In the genomic region with DNA sequence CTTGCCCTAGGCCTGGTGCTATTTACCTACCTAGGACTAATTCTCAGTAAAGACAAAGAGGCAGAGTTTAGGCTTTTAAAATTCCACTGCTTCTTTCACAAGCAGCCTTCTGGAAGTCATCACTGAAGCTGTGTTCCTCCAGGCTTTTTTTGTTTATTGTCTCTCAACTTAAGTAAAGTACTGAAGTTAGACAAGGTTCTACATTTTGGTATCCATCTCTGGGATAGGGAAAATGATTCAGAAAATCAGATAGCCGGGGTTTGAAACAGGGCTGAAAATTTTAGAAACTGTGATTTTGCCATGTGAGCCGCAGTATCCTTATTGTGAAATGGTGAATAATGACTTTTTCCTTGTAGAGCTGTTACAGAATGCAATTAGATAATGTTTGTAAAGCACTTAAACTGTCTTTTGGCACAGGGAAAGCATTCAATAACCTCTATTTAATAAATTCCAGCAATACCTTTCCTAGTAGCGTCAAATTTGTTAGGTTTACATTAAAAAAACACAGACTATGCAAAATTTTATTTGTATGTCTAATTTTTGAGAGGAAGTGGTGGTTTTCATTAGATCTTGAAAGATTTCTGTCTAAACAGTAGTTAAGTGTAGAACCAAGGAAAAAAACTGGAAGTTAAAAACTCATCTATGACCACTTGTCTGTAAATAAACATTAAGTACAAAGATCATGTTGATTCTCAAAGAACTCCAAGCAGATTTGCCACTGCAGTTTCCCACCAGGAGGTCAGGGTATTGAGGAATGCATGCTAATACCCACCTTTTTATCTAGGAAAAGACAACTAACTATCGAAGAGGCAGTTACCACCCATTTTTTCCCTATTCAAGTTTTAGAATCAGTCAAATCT, we compare ENCODE assay signal across 9 cellular contexts. TPM values are rescaled to one million over a fixed set of nuclear protein-coding genes. Genes with fewer than 3 reads are reported as not detected.
DNase-seq lines count a peak whose midpoint lies in the region; ATAC-seq and TF ChIP-seq lines count a peak whose summit lies in the region.
"Had no signal": no experiment of that assay in that cellular context is flagged by ENCODE, and none has a peak within 500 bp of the region (broad histone marks: within the 10 kb centered on the region; RNA-seq: fewer than 3 reads in every experiment).

No MANE protein-coding gene starts in this region.

- intact Hi-C loops in dorsolateral prefrontal cortex (cut with DNase I) = no loop called here

- CTCF ChIA-PET in BJ (lab: Yijun Ruan, JAX) = interaction anchor here (0.8 to 1.4 kb wide), 5 partner anchors 36 to 154 kb away, joined by 3 to 4 read pairs (median 3); no protein-coding TSS in a partner anchor

- DNase-seq in BJ (ENCODE audit: low read depth) (peak; percentile 43), LoVo (ENCODE audit: low spot score) (peak; percentile 20), dorsolateral prefrontal cortex (no peak), DMS53 treated with DMSO at 0.1 percent for 48 hours (lab: John Stamatoyannopoulos, UW; ENCODE audit: unreplicated experiment) (no peak)
- DNase-seq: activated CD4-positive, alpha-beta T cell treated with anti-CD3 and anti-CD28 coated beads, Interleukin-2, amount 50 U/mL, for 4 hours had no signal

- H3K4me1 Mint-ChIP-seq in nephron = peaks cover 54% of the 10 kb centered on the region

- H3K27me3 ChIP-seq in BJ (ENCODE audit: control insufficient read depth, insufficient read depth, low read length) (no peaks in the 10 kb centered on the region), dorsolateral prefrontal cortex (no peaks in the 10 kb centered on the region)

- TF ChIP-seq CTCF in BJ (IDR thresholded peaks at IDR 0.05; ENCODE audit: insufficient read depth, low read depth, low read length) (no peak), dorsolateral prefrontal cortex (IDR thresholded peaks at IDR 0.05 in 54 of 56, conservative IDR thresholded peaks at IDR 0.05 in 2 of 56; ENCODE audit: low read depth in 1 of 56, partially characterized antibody in 56 of 56) (no peak), nephron (IDR thresholded peaks at IDR 0.05; ENCODE audit: unreplicated experiment in 3 of 3) (no peak)

- POLR2A ChIA-PET in BJ (lab: Charles Lee) = interaction anchor here (0.6 kb wide), 1 partner anchor 36 kb away, joined by 3 read pairs; no protein-coding TSS in a partner anchor

- H3K4me3 ChIP-seq in BJ (ENCODE audit: low read depth, low read length) (peak overlapping the region; percentile 92), dorsolateral prefrontal cortex (peak overlapping the region; percentile 3 to 98 (median 87))

- peaks cover 18% of the 10 kb centered on the region for H3K27me3 Mint-ChIP-seq in nephron (ENCODE audit: low read depth)

- H3K9me3 Mint-ChIP-seq in nephron = no peaks in the 10 kb centered on the region

- no peaks in the 10 kb centered on the region for H3K36me3 Mint-ChIP-seq in nephron (ENCODE audit: low read depth)

- H3K4me3 Mint-ChIP-seq in nephron = peak overlapping the region; percentile 83 to 88 (median 84)

- H3K36me3 ChIP-seq in BJ (ENCODE audit: control insufficient read depth, insufficient read depth, low read length) = no peaks in the 10 kb centered on the region

- H3K27ac ChIP-seq in dorsolateral prefrontal cortex = peak overlapping the region in 54 of 59 donors; percentile 1 to 97 (median 88)

- peak overlapping the region; percentile 45 to 67 (median 62) for H3K27ac Mint-ChIP-seq in nephron

- ATAC-seq in GM21717 (IDR thresholded peaks at IDR 0.05; ENCODE audit: unreplicated experiment) (no peak), GM18517 (IDR thresholded peaks at IDR 0.05; ENCODE audit: unreplicated experiment) (no peak), HG03571 (IDR thresholded peaks at IDR 0.05; ENCODE audit: unreplicated experiment) (no peak)

RNA-seq across cellular contexts. Expression of a gene that starts 2.2 kb away (rescaled TPM):
- polyA plus RNA-seq in BJ (2011; rRNA removed) = 223 and 275 TPM in 2 replicates
- polyA minus RNA-seq in BJ (2011; rRNA and poly(A)+ RNA removed) = 89.2 and 94.1 TPM in 2 replicates
- total RNA-seq in dorsolateral prefrontal cortex = 100 to 1,000 TPM in 87 of 120 experiments, 10 to 100 TPM in 33; 58.0 to 261 (median 119) TPM

Comparison
In these comparisons a context has a peak if more than half of its experiments do, and no peak if none do; other contexts are left out.
1. DNase-seq: peak in BJ (single experiment) and LoVo (single experiment); none in dorsolateral prefrontal cortex (0 of 10) and DMS53 treated with DMSO at 0.1 percent for 48 hours (single experiment).